Comparison of ENCODE assay signal across 7 cellular contexts in the genomic region with DNA sequence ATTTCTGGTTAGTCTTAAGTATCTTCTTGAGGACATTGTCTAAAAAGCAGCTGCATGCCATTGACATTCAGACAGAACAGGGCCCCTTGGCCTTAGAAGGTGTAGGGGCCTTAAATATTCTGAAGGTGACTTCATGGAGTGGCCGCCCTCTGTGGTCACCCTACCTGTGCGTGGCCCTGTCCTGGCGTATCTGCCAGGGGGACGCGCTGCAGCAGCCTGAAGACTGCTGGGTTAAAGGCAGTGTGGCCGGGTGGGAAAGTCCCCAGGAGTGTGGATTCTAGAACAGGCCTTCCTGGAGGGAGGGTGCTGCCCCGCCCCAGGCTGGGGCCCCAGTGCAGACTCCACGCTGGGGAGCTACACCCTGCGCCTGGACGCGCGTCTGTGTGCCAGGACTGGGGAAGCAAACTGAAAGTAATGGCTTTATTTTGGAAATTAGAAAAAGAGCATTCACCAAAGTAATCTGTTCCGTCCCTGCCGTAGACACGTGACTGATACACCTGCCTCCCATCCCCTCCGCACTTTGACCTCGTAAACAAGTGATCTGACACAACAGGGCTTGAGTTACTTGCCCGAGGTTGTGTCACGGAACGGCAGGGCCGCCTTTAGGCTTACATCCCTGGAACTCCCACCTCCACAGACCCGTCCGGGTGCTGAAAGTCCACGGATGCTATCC. TPM values are rescaled to one million over a fixed set of nuclear protein-coding genes. Genes with fewer than 3 reads are reported as not detected.
DNase-seq lines count a peak whose midpoint lies in the region; ATAC-seq and TF ChIP-seq lines count a peak whose summit lies in the region.

No MANE protein-coding gene starts in this region.

- peak overlapping the region in 1 of 2 donors; percentile 69 for H3K27ac ChIP-seq in thoracic aorta

- peak; percentile 53 for DNase-seq in T-helper 9 cell
- peak; percentile 7 for DNase-seq in choroid plexus epithelial cell (ENCODE audit: low read depth)
- DNase-seq in thoracic aorta (ENCODE audit: low spot score), result no peak

- peaks cover 28% of the 10 kb centered on the region for H3K4me1 ChIP-seq in mucosa of stomach (ENCODE audit: control insufficient read depth, insufficient read depth, low read length)
- H3K4me1 ChIP-seq in thoracic aorta (ENCODE audit: control insufficient read depth in 1 of 2, low read depth in 2 of 2), result peaks cover 5 to 21% of the 10 kb centered on the region in 2 donors

- peak overlapping the region; percentile 78 for H3K9ac ChIP-seq in mucosa of stomach (ENCODE audit: low read length)

- H3K4me3 ChIP-seq in choroid plexus epithelial cell (ENCODE audit: low read depth, low read length), result peak overlapping the region; percentile 69
- peak overlapping the region; percentile 4 for H3K4me3 ChIP-seq in mucosa of stomach (ENCODE audit: low read length)
- peak overlapping the region; percentile 97 for H3K4me3 ChIP-seq in thoracic aorta

- H3K27me3 ChIP-seq in mucosa of stomach (ENCODE audit: control insufficient read depth, insufficient read depth, low read length) (no peaks in the 10 kb centered on the region), thoracic aorta (replicated peaks; ENCODE audit: insufficient read depth) (no peaks in the 10 kb centered on the region)

- no peaks in the 10 kb centered on the region for H3K36me3 ChIP-seq in mucosa of stomach (ENCODE audit: control insufficient read depth, insufficient read depth, low read length)
- H3K36me3 ChIP-seq in thoracic aorta, result no peaks in the 10 kb centered on the region

- ATAC-seq in GM21723 (IDR thresholded peaks at IDR 0.05; ENCODE audit: unreplicated experiment), result peak; percentile 46
- no peak for ATAC-seq in thoracic aorta (ENCODE audit: insufficient number of reproducible peaks, low FRiP score, low read depth)
- ATAC-seq in GM21515 (IDR thresholded peaks at IDR 0.05; ENCODE audit: unreplicated experiment), result no peak
- no peak for ATAC-seq in HG02763 (IDR thresholded peaks at IDR 0.05; ENCODE audit: unreplicated experiment)

- TF ChIP-seq CTCF in choroid plexus epithelial cell (conservative IDR thresholded peaks at IDR 0.05; ENCODE audit: low read depth, low read length), result no peak
- TF ChIP-seq CTCF in thoracic aorta (IDR thresholded peaks at IDR 0.05), result no peak

- no peaks in the 10 kb centered on the region for H3K9me3 ChIP-seq in mucosa of stomach (ENCODE audit: control insufficient read depth, low read length)
- H3K9me3 ChIP-seq in thoracic aorta, result no peaks in the 10 kb centered on the region

RNA-seq across cellular contexts. Expression of a gene that starts 1.8 kb away (rescaled TPM):
- 10 to 100 TPM; 32.8 to 37.9 TPM for total RNA-seq in thoracic aorta

Comparison
In these comparisons a context has a peak if more than half of its experiments do, and no peak if none do; other contexts are left out.
1. H3K4me3 ChIP-seq: peak in every context shown above with its lines; median percentile 97 in thoracic aorta; 69 in choroid plexus epithelial cell; 4 in mucosa of stomach.